Comparison of ENCODE assay signal across 8 cellular contexts in genomic region chr15:39921274-39921638, GRCh38. TPM values are rescaled to one million over a fixed set of nuclear protein-coding genes. Genes with fewer than 3 reads are reported as not detected.
DNase-seq lines count a peak whose midpoint lies in the region; ATAC-seq, FAIRE-seq and TF ChIP-seq lines count a peak whose summit lies in the region.

No MANE protein-coding gene starts in this region.

- peak overlapping the region; percentile 58 for H3K4me3 ChIP-seq in A673 (ENCODE audit: low read depth, low read length, poor library complexity, severe bottlenecking)
- H3K4me3 ChIP-seq in HUES64 (ENCODE audit: low read length) = peak overlapping the region; percentile 94
- H3K4me3 ChIP-seq in mucosa of stomach (ENCODE audit: low read length) = peak overlapping the region; percentile 82

- BruUV-seq in A673 (replicated peaks; lab: Mats Ljungman, UMichigan) = TSS peak; percentile 95

- ATAC-seq in GM18867 (IDR thresholded peaks at IDR 0.05; ENCODE audit: unreplicated experiment) (no peak), GM18873 (IDR thresholded peaks at IDR 0.05; ENCODE audit: low FRiP score, unreplicated experiment) (no peak)

- H3K4me1 ChIP-seq in A673 (ENCODE audit: insufficient read depth, low read length, poor library complexity, severe bottlenecking) (peaks cover 16% of the 10 kb centered on the region), HUES64 (ENCODE audit: insufficient read depth, low read length) (peaks cover 31% of the 10 kb centered on the region), mucosa of stomach (ENCODE audit: control insufficient read depth, insufficient read depth, low read length) (peaks cover 15% of the 10 kb centered on the region)

- H3K9ac ChIP-seq in HUES64 (ENCODE audit: low read depth, low read length) (peak overlapping the region; percentile 86), mucosa of stomach (ENCODE audit: low read length) (peak overlapping the region; percentile 64)

- 88% methylated on average over 6 of the region's 6 CpGs for WGBS in HUES64

- POLR2A ChIA-PET in A673 (lab: Charles Lee; ENCODE audit: low non-redundant PET) = no interaction called here

- intact Hi-C loops in A673 (cut with micrococcal nuclease; ENCODE audit: unreplicated experiment) = loop anchor here (5.0 kb wide), 2 partner anchors 34 to 134 kb away; no protein-coding TSS in a partner anchor

- TF ChIP-seq CTCF in A673 (conservative IDR thresholded peaks at IDR 0.05; ENCODE audit: low read depth, low read length) = no peak

- H3K36me3 ChIP-seq in A673 (ENCODE audit: insufficient read depth, low read length, poor library complexity, severe bottlenecking) = no peaks in the 10 kb centered on the region
- 0 out of 2 replicates have a peak, but pooled peaks cover under 1% of the 10 kb centered on the region for H3K36me3 ChIP-seq in HUES64 (ENCODE audit: insufficient read depth, low read length)
- H3K36me3 ChIP-seq in mucosa of stomach (ENCODE audit: control insufficient read depth, insufficient read depth, low read length) = no peaks in the 10 kb centered on the region

- no peak for TF ChIP-seq POLR2A in H54 (IDR thresholded peaks at IDR 0.05; ENCODE audit: low read depth, low read length)

- CTCF ChIA-PET in A673 (lab: Charles Lee) = interaction anchor here (0.6 kb wide), 1 partner anchor 8 kb away, joined by 3 read pairs; no protein-coding TSS in a partner anchor

- FAIRE-seq in H54 (lab: Jason Lieb, UNC) = no peak

- H3K27ac ChIP-seq in A673 (ENCODE audit: low read depth, low read length, poor library complexity, severe bottlenecking) = peak overlapping the region; percentile 25
- H3K27ac ChIP-seq in HUES64 (ENCODE audit: low read depth, low read length) = peak overlapping the region; percentile 50; the same call in 1 of the 2 replicates
- peak overlapping the region; percentile 91 for H3K27ac ChIP-seq in caudate nucleus (ENCODE audit: low read depth, low read length)

- H3K27me3 ChIP-seq in A673 (replicated peaks; ENCODE audit: insufficient read depth, low read depth, low read length, poor library complexity) = peaks cover 25% of the 10 kb centered on the region
- peaks cover 24% of the 10 kb centered on the region for H3K27me3 ChIP-seq in HUES64 (ENCODE audit: insufficient read depth, low read length)
- H3K27me3 ChIP-seq in mucosa of stomach (ENCODE audit: control insufficient read depth, insufficient read depth, low read length) = peaks cover 27% of the 10 kb centered on the region

- no peaks in the 10 kb centered on the region for H3K9me3 ChIP-seq in A673 (ENCODE audit: low read depth, low read length, poor library complexity, severe bottlenecking)
- H3K9me3 ChIP-seq in HUES64 (ENCODE audit: insufficient read depth, low read depth, low read length) = no peaks in the 10 kb centered on the region
- H3K9me3 ChIP-seq in mucosa of stomach (ENCODE audit: control insufficient read depth, low read length) = no peaks in the 10 kb centered on the region

- DNase-seq in A673 (ENCODE audit: low spot score) = no peak
- peak in 1 of 61 donors; percentile 42 for DNase-seq in caudate nucleus (lab: John Stamatoyannopoulos, UW)
- DNase-seq in H54 (ENCODE audit: insufficient read length, low spot score) = no peak
- DNase-seq in NCI-H226 = no peak

RNA-seq across cellular contexts. Expression of gene GPR176, which starts 1.2 kb away (rescaled TPM):
- total RNA-seq in A673 (2021) = 5.4 and 5.6 TPM in 2 replicates
- polyA plus RNA-seq in HUES64 (2013, experiment 1 of 2) = 56.6 TPM
- 50.8 TPM for polyA plus RNA-seq in HUES64 (2013, experiment 2 of 2)

RNA-seq across cellular contexts. Expression of gene EIF2AK4, which starts 12.7 kb away (rescaled TPM):
- total RNA-seq in A673 (2021) = 45.3 and 45.6 TPM in 2 replicates
- polyA plus RNA-seq in HUES64 (2013, experiment 1 of 2) = 60.4 TPM
- polyA plus RNA-seq in HUES64 (2013, experiment 2 of 2) = 62.4 TPM

Comparison
In these comparisons a context has a peak if more than half of its experiments do, and no peak if none do; other contexts are left out.
1. H3K27ac ChIP-seq: peak in every context shown above with its lines; median percentile 91 in caudate nucleus; 50 in HUES64; 25 in A673.